ENCODE assay signal across 8 cellular contexts in the genomic region with DNA sequence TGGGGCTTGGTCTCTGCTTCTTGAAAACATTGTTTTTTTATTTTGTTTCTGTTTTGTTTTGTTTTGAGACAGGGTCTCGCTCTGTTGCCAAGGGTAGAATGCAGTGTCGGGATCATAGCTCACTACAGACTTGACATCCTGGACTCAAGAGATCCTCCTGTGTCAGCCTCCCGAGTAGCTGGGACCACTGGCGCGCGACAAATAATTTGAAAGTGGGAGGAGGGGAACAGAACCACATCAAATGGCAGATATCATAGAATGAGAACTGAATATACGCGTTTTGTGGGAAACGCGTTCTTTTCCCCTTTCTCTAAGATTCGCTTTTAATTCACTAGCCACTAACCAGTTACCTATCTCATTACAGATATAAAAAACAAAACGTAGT. TPM values are rescaled to one million over a fixed set of nuclear protein-coding genes. Genes with fewer than 3 reads are reported as not detected.
A peak's percentile ranks its signal among the peaks of the same experiment; 100 is the strongest.
DNase-seq lines count a peak whose midpoint lies in the region; ATAC-seq and TF ChIP-seq lines count a peak whose summit lies in the region.

No MANE protein-coding gene starts in this region.

- H3K9ac ChIP-seq in iPS-18a (ENCODE audit: low read length) = peak overlapping the region; percentile 22

- peaks cover 42% of the 10 kb centered on the region for H3K27me3 Mint-ChIP-seq in T-helper 2 cell treated with Interferon-gamma antibody and Interleukin-4, amounts not matched to agents 5 μg/mL and 100 μg/mL, for 36 hours (ENCODE audit: low read depth)
- H3K27me3 Mint-ChIP-seq in stimulated activated naive CD8-positive, alpha-beta T cell treated with anti-CD3 and anti-CD28 coated beads, Interleukin-15, amount 100 ng/mL, for 72 hours = peaks cover 12% of the 10 kb centered on the region

- TF ChIP-seq CTCF in GM10248 (IDR thresholded peaks at IDR 0.05; ENCODE audit: control extremely low read depth, extremely low read depth, low read depth, missing control alignments) = no peak

- peaks cover 5% of the 10 kb centered on the region for H3K4me1 ChIP-seq in iPS-18a (ENCODE audit: control insufficient read depth, low read depth, low read length)

- H3K36me3 Mint-ChIP-seq in T-helper 2 cell treated with Interferon-gamma antibody and Interleukin-4, amounts not matched to agents 5 μg/mL and 100 μg/mL, for 36 hours (ENCODE audit: low read depth) = peaks cover 7% of the 10 kb centered on the region
- H3K36me3 Mint-ChIP-seq in activated naive CD4-positive, alpha-beta T cell treated with anti-CD3 and anti-CD28 coated beads, Interleukin-2, amount 50 U/mL, for 72 hours = peaks cover 0 to 6% of the 10 kb centered on the region in 2 donors

- H3K4me3 Mint-ChIP-seq in T-helper 2 cell treated with Interferon-gamma antibody and Interleukin-4, amounts not matched to agents 5 μg/mL and 100 μg/mL, for 36 hours = peak overlapping the region; percentile 92
- H3K4me3 Mint-ChIP-seq in stimulated activated naive CD8-positive, alpha-beta T cell treated with anti-CD3 and anti-CD28 coated beads, Interleukin-15, amount 100 ng/mL, for 72 hours = peak overlapping the region; percentile 88 to 95

- CTCF ChIA-PET in GM10248 (lab: Yijun Ruan, JAX) = interaction anchor here (1.0 to 3.6 kb wide), 13 partner anchors 8 to 225 kb away, joined by 3 to 35 read pairs (median 4); no protein-coding TSS in a partner anchor

- no peaks in the 10 kb centered on the region for H3K36me3 ChIP-seq in iPS-18a (ENCODE audit: control insufficient read depth, low read depth, low read length)

- H3K4me1 Mint-ChIP-seq in T-helper 2 cell treated with Interferon-gamma antibody and Interleukin-4, amounts not matched to agents 5 μg/mL and 100 μg/mL, for 36 hours (ENCODE audit: low read depth) = peaks cover 26% of the 10 kb centered on the region
- peaks cover 55% of the 10 kb centered on the region for H3K4me1 Mint-ChIP-seq in stimulated activated naive CD8-positive, alpha-beta T cell treated with anti-CD3 and anti-CD28 coated beads, Interleukin-15, amount 100 ng/mL, for 72 hours

- peak; percentile 17 to 23 for ATAC-seq in activated naive CD4-positive, alpha-beta T cell treated with anti-CD3 and anti-CD28 coated beads, Interleukin-2, amount 50 U/mL, for 72 hours
- no peak for ATAC-seq in stimulated activated naive CD8-positive, alpha-beta T cell treated with anti-CD3 and anti-CD28 coated beads, Interleukin-15, amount 100 ng/mL, for 72 hours

- H3K27ac Mint-ChIP-seq in T-helper 2 cell treated with Interferon-gamma antibody and Interleukin-4, amounts not matched to agents 5 μg/mL and 100 μg/mL, for 36 hours = peak overlapping the region; percentile 95
- peak overlapping the region; percentile 93 to 95 for H3K27ac Mint-ChIP-seq in activated naive CD4-positive, alpha-beta T cell treated with anti-CD3 and anti-CD28 coated beads, Interleukin-2, amount 50 U/mL, for 72 hours
- H3K27ac Mint-ChIP-seq in stimulated activated naive CD8-positive, alpha-beta T cell treated with anti-CD3 and anti-CD28 coated beads, Interleukin-15, amount 100 ng/mL, for 72 hours = peak overlapping the region; percentile 92 to 97

- no peak overlapping the region for H3K27ac ChIP-seq in iPS-18a (ENCODE audit: low read length)

- no peak for DNase-seq in T-helper 2 cell treated with Interferon-gamma antibody and Interleukin-4, amounts not matched to agents 5 μg/mL and 100 μg/mL, for 36 hours (ENCODE audit: low spot score)
- DNase-seq in T-helper 2 cell = no peak
- no peak for DNase-seq in activated naive CD4-positive, alpha-beta T cell treated with anti-CD3 and anti-CD28 coated beads, Interleukin-2, amount 50 U/mL, for 72 hours (ENCODE audit: low spot score in 2 of 2)
- DNase-seq in stimulated activated naive CD8-positive, alpha-beta T cell treated with anti-CD3 and anti-CD28 coated beads, Interleukin-15, amount 100 ng/mL, for 72 hours = no peak
- no peak for DNase-seq in DMS79 treated with DMSO at 0.1 percent for 48 hours (lab: John Stamatoyannopoulos, UW)
- no peak for DNase-seq in T1000 (lab: John Stamatoyannopoulos, UW)
- no peak for DNase-seq in GM10248 (ENCODE audit: extremely low spot score)

- peak overlapping the region; percentile 84 for H3K4me3 ChIP-seq in iPS-18a (ENCODE audit: low read length)

- POLR2A ChIA-PET in GM10248 (lab: Yijun Ruan, JAX) = no interaction called here

- H3K9me3 Mint-ChIP-seq in T-helper 2 cell treated with Interferon-gamma antibody and Interleukin-4, amounts not matched to agents 5 μg/mL and 100 μg/mL, for 36 hours = no peaks in the 10 kb centered on the region
- no peaks in the 10 kb centered on the region for H3K9me3 Mint-ChIP-seq in activated naive CD4-positive, alpha-beta T cell treated with anti-CD3 and anti-CD28 coated beads, Interleukin-2, amount 50 U/mL, for 72 hours
- H3K9me3 Mint-ChIP-seq in stimulated activated naive CD8-positive, alpha-beta T cell treated with anti-CD3 and anti-CD28 coated beads, Interleukin-15, amount 100 ng/mL, for 72 hours = no peaks in the 10 kb centered on the region

- no peaks in the 10 kb centered on the region for H3K9me3 ChIP-seq in iPS-18a (ENCODE audit: control insufficient read depth, low read depth, low read length)

- peaks cover 63% of the 10 kb centered on the region for H3K27me3 ChIP-seq in iPS-18a (ENCODE audit: control insufficient read depth, insufficient read depth, low read length)

RNA-seq across cellular contexts. Expression of a gene that starts 0.6 kb away (rescaled TPM):
- total RNA-seq in activated naive CD4-positive, alpha-beta T cell treated with anti-CD3 and anti-CD28 coated beads, Interleukin-2, amount 50 U/mL, for 72 hours = 10 to 100 TPM; 59.4 to 61.0 TPM

RNA-seq across cellular contexts. Expression of a gene that starts 5.9 kb away (rescaled TPM):
- total RNA-seq in activated naive CD4-positive, alpha-beta T cell treated with anti-CD3 and anti-CD28 coated beads, Interleukin-2, amount 50 U/mL, for 72 hours = under 1 TPM; 0.14 to 0.20 TPM
